In the genomic region with DNA sequence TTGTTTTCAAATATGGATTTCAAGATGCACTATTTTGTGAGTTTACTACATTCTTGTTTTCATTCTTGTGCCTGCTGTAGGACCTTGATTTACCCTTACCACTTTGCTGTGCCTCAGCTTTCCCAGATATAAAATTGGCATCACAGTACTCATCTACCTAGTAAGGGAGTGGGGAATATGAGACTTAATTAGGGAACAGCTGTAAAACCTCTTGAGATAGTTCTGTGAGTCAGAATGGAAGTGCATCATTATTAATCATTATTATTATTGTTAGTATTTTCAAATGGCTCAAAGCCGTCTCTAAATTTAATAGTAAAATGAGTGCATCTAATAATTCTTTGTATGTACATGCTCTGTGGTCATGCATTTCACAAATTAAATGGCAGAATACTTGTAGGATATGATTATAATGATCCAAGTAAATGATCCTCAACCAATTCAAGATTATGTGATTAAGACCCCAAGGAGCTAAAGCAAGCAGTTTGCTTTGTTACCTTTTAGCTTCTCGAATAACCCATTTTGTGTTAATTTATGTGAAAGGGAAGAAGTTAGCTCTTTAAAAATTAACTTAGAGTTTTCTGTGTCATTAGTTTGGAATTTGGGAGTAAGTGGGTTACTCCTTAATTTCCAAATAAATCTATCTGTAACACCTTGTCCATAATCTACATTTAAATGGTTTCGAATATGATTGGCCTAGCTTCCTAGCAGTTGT, we compare ENCODE assay signal across 22 cellular contexts.
"Had no signal": no experiment of that assay in that cellular context is flagged by ENCODE, and none has a peak within 500 bp of the region (broad histone marks: within the 10 kb centered on the region; RNA-seq: fewer than 3 reads in every experiment).

No MANE protein-coding gene starts in this region.

- H3K27me3 Mint-ChIP-seq: activated CD4-positive, alpha-beta memory T cell treated with anti-CD3 and anti-CD28 coated beads, Interleukin-2, amount 10 ng/mL, durations not matched to agents 7 days and 5 days had no signal

- H3K4me1 Mint-ChIP-seq: activated CD4-positive, alpha-beta memory T cell treated with anti-CD3 and anti-CD28 coated beads, Interleukin-2, amount 10 ng/mL, durations not matched to agents 7 days and 5 days; immature natural killer cell; neural crest cell; stimulated activated memory B cell treated with anti-CD40 and anti-IgM and Interleukin-4, amounts not matched to agents 10 μg/mL and 1 μg/mL and 100 μg/mL, for 72 hours had no signal

- DNase-seq: activated CD4-positive, alpha-beta memory T cell treated with anti-CD3 and anti-CD28 coated beads, Interleukin-2, amount 10 ng/mL, durations not matched to agents 7 days and 5 days; activated CD4-positive, alpha-beta T cell treated with anti-CD3 and anti-CD28 coated beads for 4 hours; activated effector memory CD4-positive, alpha-beta T cell treated with Interleukin-2 at 50 U/mL for 16 hours; activated naive CD4-positive, alpha-beta T cell treated with anti-CD3 and anti-CD28 coated beads, Interleukin-2, amount 50 U/mL, for 16 hours; activated T-cell treated with anti-CD3 and anti-CD28 coated beads, Interleukin-2, amount 50 U/mL, for 24 hours; adrenal gland; central memory CD4-positive, alpha-beta T cell; colonic mucosa; foreskin melanocyte; heart left ventricle; immature natural killer cell; left cardiac atrium; lower lobe of right lung; ovary; sigmoid colon; stimulated activated CD4-positive, alpha-beta T cell treated with anti-CD3 and anti-CD28 coated beads, Interleukin-12 subunit alpha, Interleukin-12 subunit beta, amount 100 ng/mL, for 4 hours; T-helper 2 cell; tibial artery had no signal

- H3K27ac ChIP-seq: adrenal gland, colonic mucosa, lower lobe of right lung, ovary, sigmoid colon, tibial artery, vagina had no signal

- ATAC-seq: lower lobe of right lung; stimulated activated memory B cell treated with anti-CD40 and anti-IgM and Interleukin-4, amounts not matched to agents 10 μg/mL and 1 μg/mL and 100 μg/mL, for 72 hours had no signal

- H3K9me3 Mint-ChIP-seq: activated T-cell treated with anti-CD3 and anti-CD28 coated beads, Interleukin-2, amount 50 U/mL, for 24 hours; immature natural killer cell; neural crest cell; stimulated activated memory B cell treated with anti-CD40 and anti-IgM and Interleukin-4, amounts not matched to agents 10 μg/mL and 1 μg/mL and 100 μg/mL, for 72 hours; WTC11 had no signal

- H3K4me3 Mint-ChIP-seq: activated CD4-positive, alpha-beta memory T cell treated with anti-CD3 and anti-CD28 coated beads, Interleukin-2, amount 10 ng/mL, durations not matched to agents 7 days and 5 days; activated T-cell treated with anti-CD3 and anti-CD28 coated beads, Interleukin-2, amount 50 U/mL, for 24 hours; immature natural killer cell; neural crest cell; stimulated activated memory B cell treated with anti-CD40 and anti-IgM and Interleukin-4, amounts not matched to agents 10 μg/mL and 1 μg/mL and 100 μg/mL, for 72 hours; WTC11 had no signal

- H3K36me3 Mint-ChIP-seq: stimulated activated memory B cell treated with anti-CD40 and anti-IgM and Interleukin-4, amounts not matched to agents 10 μg/mL and 1 μg/mL and 100 μg/mL, for 72 hours; WTC11 had no signal

- H3K27ac Mint-ChIP-seq: activated CD4-positive, alpha-beta memory T cell treated with anti-CD3 and anti-CD28 coated beads, Interleukin-2, amount 10 ng/mL, durations not matched to agents 7 days and 5 days; activated T-cell treated with anti-CD3 and anti-CD28 coated beads, Interleukin-2, amount 50 U/mL, for 24 hours; immature natural killer cell; stimulated activated memory B cell treated with anti-CD40 and anti-IgM and Interleukin-4, amounts not matched to agents 10 μg/mL and 1 μg/mL and 100 μg/mL, for 72 hours had no signal
